ENCODE assay signal across 1 cellular context in the genomic region with DNA sequence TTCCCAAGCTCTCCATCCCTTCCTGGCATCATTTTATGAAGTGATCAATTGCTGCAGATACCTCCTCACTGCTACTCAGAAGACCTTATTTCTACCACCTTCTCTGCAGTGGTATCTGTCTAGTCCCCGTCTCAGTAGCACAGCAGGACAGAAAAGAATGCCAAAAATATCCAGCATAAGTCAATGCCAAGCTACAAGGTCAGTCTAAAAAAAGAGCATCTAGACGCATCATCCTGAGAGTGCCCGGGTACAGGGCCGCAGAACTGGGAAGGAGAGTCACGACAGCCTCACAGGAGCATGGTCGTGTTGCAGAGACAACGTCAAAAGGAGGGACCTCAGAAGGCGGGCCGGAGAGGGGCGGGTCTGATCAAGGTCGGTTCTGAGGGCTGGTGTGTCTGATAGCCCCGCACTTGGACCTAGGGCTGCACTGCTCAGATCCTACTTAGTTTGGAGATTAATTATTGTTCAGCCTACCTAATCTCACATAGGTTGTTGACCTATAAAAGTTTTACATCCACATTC.
TF ChIP-seq lines count a peak whose summit lies in the region.

No MANE protein-coding gene starts in this region.

TF ChIP-seq in WTC11, 78 proteins besides CTCF, POLR2A, EP300 and RAD21 (continued from another document):
- TF ChIP-seq, protein P1, sequence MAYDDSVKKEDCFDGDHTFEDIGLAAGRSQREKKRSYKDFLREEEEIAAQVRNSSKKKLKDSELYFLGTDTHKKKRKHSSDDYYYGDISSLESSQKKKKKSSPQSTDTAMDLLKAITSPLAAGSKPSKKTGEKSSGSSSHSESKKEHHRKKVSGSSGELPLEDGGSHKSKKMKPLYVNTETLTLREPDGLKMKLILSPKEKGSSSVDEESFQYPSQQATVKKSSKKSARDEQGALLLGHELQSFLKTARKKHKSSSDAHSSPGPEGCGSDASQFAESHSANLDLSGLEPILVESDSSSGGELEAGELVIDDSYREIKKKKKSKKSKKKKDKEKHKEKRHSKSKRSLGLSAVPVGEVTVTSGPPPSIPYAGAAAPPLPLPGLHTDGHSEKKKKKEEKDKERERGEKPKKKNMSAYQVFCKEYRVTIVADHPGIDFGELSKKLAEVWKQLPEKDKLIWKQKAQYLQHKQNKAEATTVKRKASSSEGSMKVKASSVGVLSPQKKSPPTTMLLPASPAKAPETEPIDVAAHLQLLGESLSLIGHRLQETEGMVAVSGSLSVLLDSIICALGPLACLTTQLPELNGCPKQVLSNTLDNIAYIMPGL (CRISPR knock-in tag; IDR thresholded peaks at IDR 0.05) = no peak
- TF ChIP-seq GRHL2 (CRISPR knock-in tag; IDR thresholded peaks at IDR 0.05; ENCODE audit: insufficient replicate concordance, severe bottlenecking) (no peak), ZNF416 (CRISPR knock-in tag; IDR thresholded peaks at IDR 0.05) (no peak), FOXP1 (CRISPR knock-in tag; IDR thresholded peaks at IDR 0.05; ENCODE audit: borderline replicate concordance) (no peak), MXD4 (CRISPR knock-in tag; IDR thresholded peaks at IDR 0.05; ENCODE audit: borderline replicate concordance) (no peak), SP1 (CRISPR knock-in tag; conservative IDR thresholded peaks at IDR 0.05) (no peak), NR2C2 (CRISPR knock-in tag; IDR thresholded peaks at IDR 0.05) (no peak)
- TF ChIP-seq, protein P2, sequence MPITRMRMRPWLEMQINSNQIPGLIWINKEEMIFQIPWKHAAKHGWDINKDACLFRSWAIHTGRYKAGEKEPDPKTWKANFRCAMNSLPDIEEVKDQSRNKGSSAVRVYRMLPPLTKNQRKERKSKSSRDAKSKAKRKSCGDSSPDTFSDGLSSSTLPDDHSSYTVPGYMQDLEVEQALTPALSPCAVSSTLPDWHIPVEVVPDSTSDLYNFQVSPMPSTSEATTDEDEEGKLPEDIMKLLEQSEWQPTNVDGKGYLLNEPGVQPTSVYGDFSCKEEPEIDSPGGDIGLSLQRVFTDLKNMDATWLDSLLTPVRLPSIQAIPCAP (CRISPR knock-in tag; IDR thresholded peaks at IDR 0.05) = no peak
